ENCODE assay signal across 25 cellular contexts in the genomic region with DNA sequence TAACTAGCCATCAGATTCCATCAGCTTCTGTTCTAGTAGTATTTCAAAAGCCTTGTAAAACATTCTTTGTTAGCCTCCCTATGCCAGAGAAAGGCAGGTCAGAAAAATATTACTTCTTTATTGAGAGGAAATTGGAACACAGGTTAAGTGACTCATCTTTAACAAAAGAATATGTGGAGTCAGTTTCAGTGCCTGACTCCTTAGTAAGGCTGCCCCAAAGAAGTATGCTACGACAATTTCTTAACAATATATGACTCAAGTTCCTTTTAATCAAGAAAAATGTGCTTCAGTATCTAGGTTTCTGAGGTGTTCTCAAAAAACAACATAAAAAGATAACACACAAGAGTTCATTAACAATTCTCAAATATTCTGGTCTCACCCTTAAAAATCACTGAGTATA.
"Had no signal": no experiment of that assay in that cellular context is flagged by ENCODE, and none has a peak within 500 bp of the region (broad histone marks: within the 10 kb centered on the region; RNA-seq: fewer than 3 reads in every experiment).

No MANE protein-coding gene starts in this region.

- H3K9me3 Mint-ChIP-seq: activated naive CD4-positive, alpha-beta T cell treated with anti-CD3 and anti-CD28 coated beads, Interleukin-2, amount 50 U/mL, for 72 hours; activated T-cell treated with anti-CD3 and anti-CD28 coated beads, Interleukin-2, amount 50 U/mL, for 24 hours; activated T-helper 17 cell treated with anti-CD3 and anti-CD28 coated beads, Interleukin-2, amount 50 U/mL, for 72 hours; natural killer cell treated with Interleukin-12 subunit alpha and Interleukin-12 subunit beta and Interleukin-15 and Interleukin-18, amount 100 ng/mL, for 72 hours; T-helper 2 cell treated with Interferon-gamma antibody and Interleukin-4, amounts not matched to agents 5 μg/mL and 100 μg/mL, for 36 hours; WTC11 had no signal

- H3K27ac Mint-ChIP-seq: activated naive CD4-positive, alpha-beta T cell treated with anti-CD3 and anti-CD28 coated beads, Interleukin-2, amount 50 U/mL, for 72 hours; activated T-cell treated with anti-CD3 and anti-CD28 coated beads, Interleukin-2, amount 50 U/mL, for 24 hours; activated T-helper 17 cell treated with anti-CD3 and anti-CD28 coated beads, Interleukin-2, amount 50 U/mL, for 72 hours; natural killer cell treated with Interleukin-12 subunit alpha and Interleukin-12 subunit beta and Interleukin-15 and Interleukin-18, amount 100 ng/mL, for 72 hours; T-helper 2 cell treated with Interferon-gamma antibody and Interleukin-4, amounts not matched to agents 5 μg/mL and 100 μg/mL, for 36 hours; WTC11 had no signal

- H3K4me3 ChIP-seq: adrenal gland, coronary artery, gastrocnemius medialis, ovary, psoas muscle, thoracic aorta, upper lobe of left lung had no signal

- H3K9me3 ChIP-seq: adrenal gland, gastrocnemius medialis, neutrophil, ovary, psoas muscle, thoracic aorta, upper lobe of left lung had no signal

- H3K4me3 Mint-ChIP-seq: activated T-cell treated with anti-CD3 and anti-CD28 coated beads, Interleukin-2, amount 50 U/mL, for 24 hours; activated T-helper 17 cell treated with anti-CD3 and anti-CD28 coated beads, Interleukin-2, amount 50 U/mL, for 72 hours; natural killer cell treated with Interleukin-12 subunit alpha and Interleukin-12 subunit beta and Interleukin-15 and Interleukin-18, amount 100 ng/mL, for 72 hours; T-helper 2 cell treated with Interferon-gamma antibody and Interleukin-4, amounts not matched to agents 5 μg/mL and 100 μg/mL, for 36 hours; WTC11 had no signal

- H3K27me3 Mint-ChIP-seq: activated T-cell treated with anti-CD3 and anti-CD28 coated beads, Interleukin-2, amount 50 U/mL, for 24 hours; activated T-helper 17 cell treated with anti-CD3 and anti-CD28 coated beads, Interleukin-2, amount 50 U/mL, for 72 hours; natural killer cell treated with Interleukin-12 subunit alpha and Interleukin-12 subunit beta and Interleukin-15 and Interleukin-18, amount 100 ng/mL, for 72 hours had no signal

- H3K4me1 Mint-ChIP-seq: activated T-helper 17 cell treated with anti-CD3 and anti-CD28 coated beads, Interleukin-2, amount 50 U/mL, for 72 hours; WTC11 had no signal

- DNase-seq: activated CD4-positive, alpha-beta T cell treated with anti-CD3 and anti-CD28 coated beads, Interleukin-2, amount 50 U/mL, for 4 hours; activated CD8-positive, alpha-beta memory T cell treated with anti-CD3 and anti-CD28 coated beads for 24 hours; activated CD8-positive, alpha-beta memory T cell treated with anti-CD3 and anti-CD28 coated beads, Interleukin-2, amount 50 U/mL, for 4 hours; activated T-cell treated with anti-CD3 and anti-CD28 coated beads, Interleukin-2, amount 50 U/mL, for 24 hours; adrenal gland; cerebellar nuclear complex; erythroblast; gastrocnemius medialis; hippocampal formation; left ventricle myocardium superior; midbrain; ovary; psoas muscle; right cardiac atrium; stimulated activated CD4-positive, alpha-beta T cell treated with anti-CD3 and anti-CD28 coated beads, Interleukin-4, amount 100 ng/mL, for 24 hours; stimulated activated naive CD4-positive, alpha-beta T cell treated with Interleukin-2 at 50 U/mL for 16 hours; upper lobe of left lung had no signal

- H3K4me1 ChIP-seq: gastrocnemius medialis, upper lobe of left lung had no signal

- H3K27me3 ChIP-seq: adrenal gland, gastrocnemius medialis, neutrophil, ovary, upper lobe of left lung had no signal

- H3K36me3 ChIP-seq: ovary had no signal

- H3K27ac ChIP-seq: adrenal gland, coronary artery, gastrocnemius medialis, neutrophil, ovary, psoas muscle, thoracic aorta, upper lobe of left lung had no signal
